ENCODE assay signal across 20 cellular contexts in the genomic region with DNA sequence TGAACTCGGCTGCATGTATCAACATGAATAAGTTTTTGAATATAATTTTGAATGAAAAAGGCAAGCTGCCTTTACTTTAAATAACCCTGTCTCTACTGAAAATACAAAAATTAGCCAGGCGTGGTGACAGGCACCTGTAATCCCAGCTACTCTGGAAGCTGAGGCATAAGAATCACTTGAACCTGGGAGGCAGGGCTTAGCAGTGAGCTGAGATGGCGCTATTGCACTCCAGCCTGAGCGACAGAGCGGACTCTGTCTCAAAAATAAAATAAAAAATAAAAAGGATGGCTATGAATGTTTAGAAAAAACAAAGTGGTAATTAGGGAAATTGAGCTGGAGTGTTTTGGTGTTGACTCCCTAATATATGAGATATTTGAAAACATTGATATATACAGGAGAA.
DNase-seq lines count a peak whose midpoint lies in the region; ATAC-seq and TF ChIP-seq lines count a peak whose summit lies in the region.
"Had no signal": no experiment of that assay in that cellular context is flagged by ENCODE, and none has a peak within 500 bp of the region (broad histone marks: within the 10 kb centered on the region; RNA-seq: fewer than 3 reads in every experiment).

No MANE protein-coding gene starts in this region.

- no peak overlapping the region for H2AFZ ChIP-seq in GM23338
- H2AFZ ChIP-seq in SU-DHL-6 (ENCODE audit: low read depth, low read length, severe bottlenecking), result no peak overlapping the region

- H3K4me2 ChIP-seq in GM23338 (no peak overlapping the region), SU-DHL-6 (ENCODE audit: low read depth, low read length, poor library complexity, severe bottlenecking) (peak overlapping the region; percentile 41)
- H3K4me2 ChIP-seq: A549 had no signal

- no peak for DNase-seq in CD4-positive, CD25-positive, alpha-beta regulatory T cell
- DNase-seq in GM23338 (ENCODE audit: low spot score), result peak; percentile 30
- DNase-seq in memory B cell (ENCODE audit: low spot score in 2 of 2), result no peak
- no peak for DNase-seq in NCI-H510A treated with DMSO at 0.1 percent for 48 hours (lab: John Stamatoyannopoulos, UW)
- no peak for DNase-seq in EL
- DNase-seq in Kasumi-1 (lab: John Stamatoyannopoulos, UW), result no peak
- no peak for DNase-seq in NCI-H446 (lab: John Stamatoyannopoulos, UW)
- DNase-seq: BE2C, Caco-2, GDM1, GOT3, NCI-H1105 treated with DMSO at 0.1 percent for 48 hours, NCI-H2029 treated with DMSO at 0.1 percent for 48 hours, NCI-H2171, NCI-H526 treated with DMSO at 0.1 percent for 48 hours, PC-3, Right ventricle myocardium superior, SW 1271 had no signal

- H4K20me1 ChIP-seq in GM23338 (replicated peaks; ENCODE audit: insufficient read depth), result no peaks in the 10 kb centered on the region
- H4K20me1 ChIP-seq in SU-DHL-6 (ENCODE audit: low read depth, low read length), result no peaks in the 10 kb centered on the region

- H3K4me1 Mint-ChIP-seq in CD4-positive, CD25-positive, alpha-beta regulatory T cell, result peaks cover 16 to 24% (median 20%) of the 10 kb centered on the region in 4 donors
- H3K4me1 Mint-ChIP-seq in GM23338, result peaks cover 13% of the 10 kb centered on the region
- peaks cover 16% of the 10 kb centered on the region for H3K4me1 Mint-ChIP-seq in memory B cell

- no peaks in the 10 kb centered on the region for H3K27me3 Mint-ChIP-seq in CD4-positive, CD25-positive, alpha-beta regulatory T cell
- H3K27me3 Mint-ChIP-seq in GM23338 (ENCODE audit: insufficient read depth, low read depth, poor library complexity), result peaks cover 2% of the 10 kb centered on the region
- no peaks in the 10 kb centered on the region for H3K27me3 Mint-ChIP-seq in memory B cell

- no peak for ATAC-seq in CD4-positive, CD25-positive, alpha-beta regulatory T cell (ENCODE audit: low read depth in 2 of 2)
- ATAC-seq in GM23338 (peak; percentile 50; the same call in 1 of the 3 replicates), memory B cell (ENCODE audit: low read depth) (no peak)
- ATAC-seq: PC-3 had no signal

- H3K4me3 ChIP-seq in CD4-positive, CD25-positive, alpha-beta regulatory T cell (ENCODE audit: low read depth, low read length), result no peak overlapping the region
- H3K4me3 ChIP-seq in GM23338 (no peak overlapping the region), SU-DHL-6 (ENCODE audit: insufficient read depth, low read length, poor library complexity, severe bottlenecking) (no peak overlapping the region)
- H3K4me3 ChIP-seq: A549 had no signal

- no peaks in the 10 kb centered on the region for H3K79me2 ChIP-seq in GM23338 (replicated peaks; ENCODE audit: insufficient read depth)
- H3K79me2 ChIP-seq in SU-DHL-6 (ENCODE audit: insufficient read depth, low read length), result 0 out of 2 replicates have a peak, but pooled peaks cover 9% of the 10 kb centered on the region

- H3F3A ChIP-seq in GM23338 (replicated peaks; ENCODE audit: low read depth) (no peaks in the 10 kb centered on the region), SU-DHL-6 (ENCODE audit: insufficient read depth) (peaks cover 87% of the 10 kb centered on the region)

- peaks cover 8% of the 10 kb centered on the region for H3K4me1 ChIP-seq in CD4-positive, CD25-positive, alpha-beta regulatory T cell (ENCODE audit: control insufficient read depth, insufficient read depth, low read length, poor library complexity, severe bottlenecking)
- peaks cover 9% of the 10 kb centered on the region for H3K4me1 ChIP-seq in GM23338 (ENCODE audit: insufficient read depth)
- H3K4me1 ChIP-seq: A549, BE2C, Caco-2 had no signal

- peaks cover 33% of the 10 kb centered on the region for H3K36me3 ChIP-seq in CD4-positive, CD25-positive, alpha-beta regulatory T cell (ENCODE audit: control insufficient read depth, insufficient read depth, low read length)
- H3K36me3 ChIP-seq in GM23338 (ENCODE audit: insufficient read depth), result no peaks in the 10 kb centered on the region
- H3K36me3 ChIP-seq in SU-DHL-6 (ENCODE audit: low read length), result peaks cover 29% of the 10 kb centered on the region

- no peak overlapping the region for H3K4me3 Mint-ChIP-seq in CD4-positive, CD25-positive, alpha-beta regulatory T cell
- no peak overlapping the region for H3K4me3 Mint-ChIP-seq in GM23338
- H3K4me3 Mint-ChIP-seq in memory B cell, result no peak overlapping the region

- peak overlapping the region; percentile 9; the same call in 1 of the 2 replicates for H3K9ac ChIP-seq in SU-DHL-6 (ENCODE audit: low read length)

- no peaks in the 10 kb centered on the region for H3K9me2 ChIP-seq in GM23338 (ENCODE audit: insufficient read depth)
- no peaks in the 10 kb centered on the region for H3K9me2 ChIP-seq in SU-DHL-6 (replicated peaks; ENCODE audit: insufficient read depth, low read length)

- H3K9me3 Mint-ChIP-seq in CD4-positive, CD25-positive, alpha-beta regulatory T cell, result no peaks in the 10 kb centered on the region
- no peaks in the 10 kb centered on the region for H3K9me3 Mint-ChIP-seq in GM23338
- no peaks in the 10 kb centered on the region for H3K9me3 Mint-ChIP-seq in memory B cell

- H3K36me3 Mint-ChIP-seq in CD4-positive, CD25-positive, alpha-beta regulatory T cell, result peaks cover 27% of the 10 kb centered on the region
- no peaks in the 10 kb centered on the region for H3K36me3 Mint-ChIP-seq in GM23338 (ENCODE audit: low read depth)
- H3K36me3 Mint-ChIP-seq in memory B cell, result peaks cover 20% of the 10 kb centered on the region

- H3K9me3 ChIP-seq in CD4-positive, CD25-positive, alpha-beta regulatory T cell (ENCODE audit: control insufficient read depth in 2 of 2, low read length in 2 of 2), result no peaks in the 10 kb centered on the region
- H3K9me3 ChIP-seq in SU-DHL-6 (ENCODE audit: insufficient read depth, low read length), result no peaks in the 10 kb centered on the region
- H3K9me3 ChIP-seq: A549, BE2C, Caco-2 had no signal

- TF ChIP-seq CTCF in GM23338 (conservative IDR thresholded peaks at IDR 0.05; ENCODE audit: low read depth in 2 of 2) (peak; percentile 40 to 46; a peak in 3 of 4 replicates), SU-DHL-6 (IDR thresholded peaks at IDR 0.05; ENCODE audit: insufficient read depth, low read length, poor library complexity, severe bottlenecking) (no peak)

- H3K27ac ChIP-seq in CD4-positive, CD25-positive, alpha-beta regulatory T cell (ENCODE audit: insufficient read depth, low read length, poor library complexity, severe bottlenecking), result peak overlapping the region; percentile 5
- H3K27ac ChIP-seq in GM23338 (ENCODE audit: low read depth), result no peak overlapping the region
- peak overlapping the region; percentile 78 for H3K27ac ChIP-seq in SU-DHL-6 (ENCODE audit: low read depth, low read length)
- H3K27ac ChIP-seq: A549 had no signal

- H3K27ac Mint-ChIP-seq in CD4-positive, CD25-positive, alpha-beta regulatory T cell, result peak overlapping the region; percentile 28 to 48 (median 35)
- H3K27ac Mint-ChIP-seq in GM23338, result no peak overlapping the region; the same call in 1 of the 2 replicates
- peak overlapping the region; percentile 69 for H3K27ac Mint-ChIP-seq in memory B cell

- no peaks in the 10 kb centered on the region for H3K27me3 ChIP-seq in CD4-positive, CD25-positive, alpha-beta regulatory T cell (ENCODE audit: control insufficient read depth, insufficient read depth, low read length)
- no peaks in the 10 kb centered on the region for H3K27me3 ChIP-seq in GM23338 (ENCODE audit: insufficient read depth)
- H3K27me3 ChIP-seq in SU-DHL-6 (ENCODE audit: low read length), result no peaks in the 10 kb centered on the region
- H3K27me3 ChIP-seq: BE2C had no signal

TF ChIP-seq in GM23338, 12 proteins besides CTCF, POLR2A, EP300 and RAD21:
- TF ChIP-seq JUNB (IDR thresholded peaks at IDR 0.05; ENCODE audit: unreplicated experiment) (no peak), EZH2 (IDR thresholded peaks at IDR 0.05; ENCODE audit: low read depth, unreplicated experiment) (no peak)
